In genomic region chr1:224253721-224254120, GRCh38 we compare ENCODE assay signal across 15 cellular contexts.
DNase-seq lines count a peak whose midpoint lies in the region; ATAC-seq, FAIRE-seq and TF ChIP-seq lines count a peak whose summit lies in the region.
"Had no signal": no experiment of that assay in that cellular context is flagged by ENCODE, and none has a peak within 500 bp of the region (broad histone marks: within the 10 kb centered on the region; RNA-seq: fewer than 3 reads in every experiment).

No MANE protein-coding gene starts in this region.

- FAIRE-seq in bronchial epithelial cell (lab: Jason Lieb, UNC) = no peak

- DNase-seq in EL (peak; percentile 39), HT1080 (ENCODE audit: low read depth) (peak; percentile 5), bronchial epithelial cell (ENCODE audit: low read depth) (peak; percentile 17), lung microvascular endothelial cell (ENCODE audit: low read depth in 2 of 2) (peak; percentile 5 to 52), NOMO-1 treated with dmso at 0.1 percent for 144 hours (lab: John Stamatoyannopoulos, UW; ENCODE audit: unreplicated experiment) (no peak)
- DNase-seq in activated CD8-positive, alpha-beta memory T cell treated with anti-CD3 and anti-CD28 coated beads, Interleukin-2, amount 50 U/mL, for 48 hours = no peak
- DNase-seq: DMS 273 treated with DMSO at 0.1 percent for 48 hours, KBM-7, NCI-H1105, NCI-H1694 treated with DMSO at 0.1 percent for 48 hours, NCI-H69 had no signal

- H3K27me3 ChIP-seq in bronchial epithelial cell (ENCODE audit: control insufficient read depth, insufficient read depth, low read length) = no peaks in the 10 kb centered on the region

- no peak for TF ChIP-seq CTCF in bronchial epithelial cell (IDR thresholded peaks at IDR 0.05; ENCODE audit: insufficient read depth, low read length, severe bottlenecking)

- peaks cover 6% of the 10 kb centered on the region for H3K36me3 ChIP-seq in bronchial epithelial cell (ENCODE audit: control insufficient read depth, insufficient read depth, low read length)

- no peak for ATAC-seq in HG03159 (IDR thresholded peaks at IDR 0.05; ENCODE audit: unreplicated experiment)
- ATAC-seq: Right ventricle myocardium inferior had no signal

- no peak overlapping the region for H3K4me3 ChIP-seq in bronchial epithelial cell (ENCODE audit: low read depth, low read length)
- H3K4me3 ChIP-seq: HAP-1, SK-N-MC had no signal

Comparison
In these comparisons a context has a peak if more than half of its experiments do, and no peak if none do; other contexts are left out.
1. DNase-seq: peak in EL (single experiment), HT1080 (single experiment), bronchial epithelial cell (single experiment) and lung microvascular endothelial cell (2 of 2); none in activated CD8-positive, alpha-beta memory T cell treated with anti-CD3 and anti-CD28 coated beads, Interleukin-2, amount 50 U/mL, for 48 hours (single experiment) and NOMO-1 treated with dmso at 0.1 percent for 144 hours (single experiment).